In genomic region chr11:130449246-130449990, GRCh38 we compare ENCODE assay signal across 10 cellular contexts. TPM values are rescaled to one million over a fixed set of nuclear protein-coding genes. Genes with fewer than 3 reads are reported as not detected.
DNase-seq lines count a peak whose midpoint lies in the region; ATAC-seq, FAIRE-seq and TF ChIP-seq lines count a peak whose summit lies in the region.
"Had no signal": no experiment of that assay in that cellular context is flagged by ENCODE, and none has a peak within 500 bp of the region (broad histone marks: within the 10 kb centered on the region; RNA-seq: fewer than 3 reads in every experiment).

No MANE protein-coding gene starts in this region.

- TF ChIP-seq CTCF in endothelial cell of umbilical vein (IDR thresholded peaks at IDR 0.05; ENCODE audit: extremely low read depth in 1 of 2, insufficient read depth in 1 of 2, low read depth in 1 of 2, low read length in 2 of 2) (no peak), GM13976 (IDR thresholded peaks at IDR 0.05; ENCODE audit: borderline replicate concordance, control extremely low read depth, extremely low read depth, insufficient read depth, missing control alignments) (no peak)

- peaks cover 15 to 26% of the 10 kb centered on the region in 2 donors for H3K27me3 Mint-ChIP-seq in natural killer cell treated with Interleukin-12 subunit alpha and Interleukin-12 subunit beta and Interleukin-15 and Interleukin-18, amount 100 ng/mL, for 72 hours

- H3K36me3 ChIP-seq in ACC112 (ENCODE audit: insufficient read depth, low read length) (no peaks in the 10 kb centered on the region), MG63 (no peaks in the 10 kb centered on the region), endothelial cell of umbilical vein (ENCODE audit: control insufficient read depth in 2 of 2, extremely low read depth in 1 of 2, insufficient read depth in 2 of 2, low read length in 2 of 2) (no peaks in the 10 kb centered on the region)

- CTCF ChIA-PET in endothelial cell of umbilical vein (lab: Charles Lee) = no interaction called here

- no peak for ATAC-seq in natural killer cell treated with Interleukin-12 subunit alpha and Interleukin-12 subunit beta and Interleukin-15 and Interleukin-18, amount 100 ng/mL, for 72 hours

- H3K27ac Mint-ChIP-seq in natural killer cell treated with Interleukin-12 subunit alpha and Interleukin-12 subunit beta and Interleukin-15 and Interleukin-18, amount 100 ng/mL, for 72 hours = no peak overlapping the region

- no peak for FAIRE-seq in endothelial cell of umbilical vein (lab: Jason Lieb, UNC)

- in situ Hi-C loops in GM13976 (cut with MboI; ENCODE audit: low sequenced_read_pairs, unreplicated experiment) = no loop called here

- H3K4me2 ChIP-seq in endothelial cell of umbilical vein (ENCODE audit: insufficient read depth, low read length) = no peak overlapping the region

- intact Hi-C loops in endothelial cell of umbilical vein (cut with micrococcal nuclease) = no loop called here

- no peak for TF ChIP-seq POLR2A in endothelial cell of umbilical vein (IDR thresholded peaks at IDR 0.05; ENCODE audit: low read depth, low read length)

- no peaks in the 10 kb centered on the region for H4K20me1 ChIP-seq in endothelial cell of umbilical vein (replicated peaks; ENCODE audit: control insufficient read depth, extremely low read depth, insufficient read depth, low read length)

- no TSS peak for BruUV-seq in endothelial cell of umbilical vein (replicated peaks; lab: Mats Ljungman, UMichigan)

- H3K9me3 Mint-ChIP-seq in natural killer cell treated with Interleukin-12 subunit alpha and Interleukin-12 subunit beta and Interleukin-15 and Interleukin-18, amount 100 ng/mL, for 72 hours = no peaks in the 10 kb centered on the region

- no peaks in the 10 kb centered on the region for H3K9me1 ChIP-seq in endothelial cell of umbilical vein (replicated peaks; ENCODE audit: control insufficient read depth, extremely low read depth, insufficient read depth, low read length)

- no peak for DNase-seq in MG63
- DNase-seq in endothelial cell of umbilical vein (ENCODE audit: low read depth, low spot score) = no peak
- no peak for DNase-seq in natural killer cell treated with Interleukin-12 subunit alpha and Interleukin-12 subunit beta and Interleukin-15 and Interleukin-18, amount 100 ng/mL, for 72 hours (ENCODE audit: low spot score)
- DNase-seq in NCI-H526 treated with DMSO at 0.1 percent for 48 hours (lab: John Stamatoyannopoulos, UW) = no peak
- no peak for DNase-seq in MV-4-11 (lab: John Stamatoyannopoulos, UW)
- no peak for DNase-seq in GM13976 (ENCODE audit: low spot score)
- DNase-seq in amniotic stem cell (lab: John Stamatoyannopoulos, UW) = no peak

- POLR2A ChIA-PET in endothelial cell of umbilical vein (lab: Charles Lee) = no interaction called here

- H2AFZ ChIP-seq in ACC112 (ENCODE audit: low read length, unreplicated experiment) = peak overlapping the region; percentile 69
- H2AFZ ChIP-seq in endothelial cell of umbilical vein (ENCODE audit: low read depth, low read length) = no peak overlapping the region

- H3K9ac ChIP-seq in endothelial cell of umbilical vein (replicated peaks; ENCODE audit: extremely low read depth, insufficient read depth, low read length) = no peak overlapping the region

- H3K4me1 Mint-ChIP-seq in natural killer cell treated with Interleukin-12 subunit alpha and Interleukin-12 subunit beta and Interleukin-15 and Interleukin-18, amount 100 ng/mL, for 72 hours (ENCODE audit: low read depth in 2 of 2) = no peaks in the 10 kb centered on the region

- H3K4me3 ChIP-seq in ACC112 (ENCODE audit: low read depth, low read length) (peak overlapping the region; percentile 85), MG63 (peak overlapping the region; percentile 52), endothelial cell of umbilical vein (replicated peaks in 1 of 3; ENCODE audit: insufficient read depth in 1 of 3, low read depth in 1 of 3, low read length in 3 of 3) (no peak overlapping the region)

- H3K27ac ChIP-seq in ACC112 (ENCODE audit: low read depth, low read length) (peak overlapping the region; percentile 19; the same call in 1 of the 2 replicates), endothelial cell of umbilical vein (ENCODE audit: insufficient read depth, low read depth, low read length) (no peak overlapping the region)

- dilution Hi-C loops in endothelial cell of umbilical vein (cut with MboI; ENCODE audit: extremely low pct_ligation_motif_present, low sequenced_read_pairs) = loop anchor here (25.0 kb wide), 1 partner anchor 413 kb away; no protein-coding TSS in a partner anchor

- no peaks in the 10 kb centered on the region for H3K36me3 Mint-ChIP-seq in natural killer cell treated with Interleukin-12 subunit alpha and Interleukin-12 subunit beta and Interleukin-15 and Interleukin-18, amount 100 ng/mL, for 72 hours

- H3K27me3 ChIP-seq in ACC112 (ENCODE audit: insufficient read depth, low read length) = no peaks in the 10 kb centered on the region
- H3K27me3 ChIP-seq in MG63 = no peaks in the 10 kb centered on the region
- peaks cover 25 to 29% of the 10 kb centered on the region in 2 experiments for H3K27me3 ChIP-seq in endothelial cell of umbilical vein (ENCODE audit: control insufficient read depth in 2 of 2, insufficient read depth in 2 of 2, low read length in 2 of 2)

- no peaks in the 10 kb centered on the region for H3K9me3 ChIP-seq in MG63
- no peaks in the 10 kb centered on the region for H3K9me3 ChIP-seq in endothelial cell of umbilical vein (replicated peaks; ENCODE audit: control insufficient read depth, insufficient read depth, low read length)

- peak overlapping the region; percentile 68 for H3K4me3 Mint-ChIP-seq in natural killer cell treated with Interleukin-12 subunit alpha and Interleukin-12 subunit beta and Interleukin-15 and Interleukin-18, amount 100 ng/mL, for 72 hours

- H3K4me1 ChIP-seq in ACC112 (ENCODE audit: control insufficient read depth, insufficient read depth, low read length, unreplicated experiment) = peaks cover 34% of the 10 kb centered on the region
- H3K4me1 ChIP-seq in endothelial cell of umbilical vein (ENCODE audit: control insufficient read depth, extremely low read depth, insufficient read depth, low read length) = no peaks in the 10 kb centered on the region

- H3K79me2 ChIP-seq in ACC112 (ENCODE audit: control insufficient read depth, insufficient read depth, low read length, unreplicated experiment) (peaks cover 9% of the 10 kb centered on the region), endothelial cell of umbilical vein (ENCODE audit: control insufficient read depth, insufficient read depth, low read length) (no peaks in the 10 kb centered on the region)

TF ChIP-seq in endothelial cell of umbilical vein, 7 proteins besides CTCF, POLR2A, EP300 and RAD21:
- no peak for TF ChIP-seq GATA2 (IDR thresholded peaks at IDR 0.05; ENCODE audit: insufficient read depth, insufficient read length, low read depth, low read length)
- peak; percentile 97 for TF ChIP-seq EZH2 (IDR thresholded peaks at IDR 0.05; ENCODE audit: borderline replicate concordance, low read depth, low read length, severe bottlenecking)

RNA-seq across cellular contexts. Expression of gene ADAMTS15, which starts 1.0 kb away (rescaled TPM):
- total RNA-seq in MG63 (2014; rRNA removed; shearing (Covaris generic); ENCODE audit: low replicate concordance) = 1.2 and 2.1 TPM in 2 replicates
- not detected in 2 replicates for total RNA-seq in endothelial cell of umbilical vein
- 0.05 and 0.08 TPM in 2 replicates for polyA plus RNA-seq in endothelial cell of umbilical vein
- 0.03 TPM in 2 replicates for polyA plus RNA-seq in endothelial cell of umbilical vein (2011; cell fraction: cytosol; rRNA removed)
- 0.07 and 0.11 TPM in 2 replicates for polyA plus RNA-seq in endothelial cell of umbilical vein (2011; cell fraction: nucleus; rRNA removed)
- polyA plus RNA-seq in endothelial cell of umbilical vein (2012) = not detected in 2 replicates
- 0.05 and 0.17 TPM in 2 replicates for polyA minus RNA-seq in endothelial cell of umbilical vein
- 0.31 TPM for polyA minus RNA-seq in endothelial cell of umbilical vein (2011; cell fraction: cytosol; rRNA and poly(A)+ RNA removed)
- 0.05 and 0.14 TPM in 2 replicates for polyA minus RNA-seq in endothelial cell of umbilical vein (2011; cell fraction: nucleus; rRNA and poly(A)+ RNA removed)
- total RNA-seq in natural killer cell treated with Interleukin-12 subunit alpha and Interleukin-12 subunit beta and Interleukin-15 and Interleukin-18, amount 100 ng/mL, for 72 hours = not detected

RNA-seq across cellular contexts. Expression of gene ADAMTS8, which starts 21.0 kb away (rescaled TPM):
- 2.6 and 3.5 TPM in 2 replicates for total RNA-seq in MG63 (2014; rRNA removed; shearing (Covaris generic); ENCODE audit: low replicate concordance)
- not detected in 2 replicates for total RNA-seq in endothelial cell of umbilical vein
- polyA plus RNA-seq in endothelial cell of umbilical vein = not detected in 2 replicates
- polyA plus RNA-seq in endothelial cell of umbilical vein (2011; cell fraction: cytosol; rRNA removed) = not detected in 2 replicates
- polyA plus RNA-seq in endothelial cell of umbilical vein (2011; cell fraction: nucleus; rRNA removed) = not detected in 2 replicates
- not detected in 2 replicates for polyA plus RNA-seq in endothelial cell of umbilical vein (2012)
- 0.06 TPM in 1 of 2 replicates, not detected in the other for polyA minus RNA-seq in endothelial cell of umbilical vein
- not detected for polyA minus RNA-seq in endothelial cell of umbilical vein (2011; cell fraction: cytosol; rRNA and poly(A)+ RNA removed)
- polyA minus RNA-seq in endothelial cell of umbilical vein (2011; cell fraction: nucleus; rRNA and poly(A)+ RNA removed) = not detected in 2 replicates
- not detected for total RNA-seq in natural killer cell treated with Interleukin-12 subunit alpha and Interleukin-12 subunit beta and Interleukin-15 and Interleukin-18, amount 100 ng/mL, for 72 hours
- total RNA-seq: HT1080, renal cortical epithelial cell had no signal

Comparison
In these comparisons a context has a peak if more than half of its experiments do, and no peak if none do; other contexts are left out.
1. H3K4me3 ChIP-seq: peak in ACC112 (single experiment) and MG63 (single experiment); none in endothelial cell of umbilical vein (0 of 3).